In the genomic region with DNA sequence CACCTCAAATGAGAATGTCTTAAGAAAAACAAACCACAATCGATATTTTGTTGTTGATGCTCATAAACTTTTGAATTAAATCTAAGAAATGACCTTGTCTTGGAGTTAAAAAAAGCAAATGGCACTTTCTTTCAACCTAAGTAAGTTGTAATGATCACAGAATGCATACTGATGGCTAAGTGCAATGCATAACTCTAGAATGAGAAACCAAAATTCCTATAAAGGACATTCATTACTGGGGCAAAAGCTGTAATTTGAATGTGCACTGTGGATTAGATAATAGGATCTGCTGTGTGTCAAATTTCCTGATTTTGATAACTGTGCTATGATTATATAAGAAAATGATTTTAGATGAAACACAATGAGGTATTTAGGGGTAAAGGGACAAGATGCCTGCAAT, we compare ENCODE assay signal across 23 cellular contexts. TPM values are rescaled to one million over a fixed set of nuclear protein-coding genes. Genes with fewer than 3 reads are reported as not detected.
DNase-seq lines count a peak whose midpoint lies in the region; FAIRE-seq and TF ChIP-seq lines count a peak whose summit lies in the region.
"Had no signal": no experiment of that assay in that cellular context is flagged by ENCODE, and none has a peak within 500 bp of the region (broad histone marks: within the 10 kb centered on the region; RNA-seq: fewer than 3 reads in every experiment).

No MANE protein-coding gene starts in this region.

- WGBS in smooth muscle cell (ENCODE audit: low lambda C conversion rate), result 100% methylated on average over 1 of the region's 1 CpG
- 91 to 93% methylated on average over 1 of the region's 1 CpG for WGBS in endodermal cell (ENCODE audit: insufficient coverage in 1 of 2, insufficient read length in 1 of 2), 2 experiments
- 29 to 47% methylated on average over 1 of the region's 1 CpG for WGBS in sigmoid colon, 2 donors

- H3K4me1 Mint-ChIP-seq in activated naive CD4-positive, alpha-beta T cell treated with anti-CD3 and anti-CD28 coated beads for 36 hours (ENCODE audit: low read depth), result peaks cover 89% of the 10 kb centered on the region
- peaks cover 56% of the 10 kb centered on the region for H3K4me1 Mint-ChIP-seq in activated naive CD4-positive, alpha-beta T cell treated with anti-CD3 and anti-CD28 coated beads, Interleukin-2, amount 10 ng/mL, durations not matched to agents 7 days and 5 days
- peaks cover 64% of the 10 kb centered on the region for H3K4me1 Mint-ChIP-seq in HFFc6 (ENCODE audit: low read depth)
- peaks cover 52% of the 10 kb centered on the region for H3K4me1 Mint-ChIP-seq in astrocyte (ENCODE audit: low read depth, unreplicated experiment)
- H3K4me1 Mint-ChIP-seq in endodermal cell, result peaks cover 30% of the 10 kb centered on the region

- TF ChIP-seq CTCF in HFFc6 (IDR thresholded peaks at IDR 0.05), result no peak
- TF ChIP-seq CTCF in astrocyte (IDR thresholded peaks at IDR 0.05; ENCODE audit: insufficient read depth, low read depth, low read length), result no peak
- TF ChIP-seq CTCF in smooth muscle cell (IDR thresholded peaks at IDR 0.05; ENCODE audit: borderline replicate concordance, insufficient read depth, poor library complexity, severe bottlenecking), result no peak
- TF ChIP-seq CTCF in endodermal cell (conservative IDR thresholded peaks at IDR 0.05), result no peak
- no peak for TF ChIP-seq CTCF in sigmoid colon (IDR thresholded peaks at IDR 0.05)

- TF ChIP-seq EP300 in sigmoid colon (IDR thresholded peaks at IDR 0.05), result no peak

- DNase-seq in activated naive CD4-positive, alpha-beta T cell treated with anti-CD3 and anti-CD28 coated beads for 36 hours, result no peak
- DNase-seq in activated naive CD4-positive, alpha-beta T cell treated with anti-CD3 and anti-CD28 coated beads, Interleukin-2, amount 10 ng/mL, durations not matched to agents 7 days and 5 days, result no peak
- DNase-seq in HFFc6, result no peak
- DNase-seq in astrocyte (ENCODE audit: low read depth), result peak; percentile 40
- no peak for DNase-seq in smooth muscle cell (lab: John Stamatoyannopoulos, UW; ENCODE audit: unreplicated experiment)
- no peak for DNase-seq in endodermal cell
- no peak for DNase-seq in frontal cortex (ENCODE audit: low spot score in 2 of 2)
- no peak for DNase-seq in sigmoid colon
- DNase-seq: activated CD4-positive, CD25-positive, alpha-beta regulatory T cell treated with anti-CD3 and anti-CD28 coated beads, Interleukin-2, amount 50 U/mL, for 72 hours; activated naive CD4-positive, alpha-beta T cell; DMS79 treated with DMSO at 0.1 percent for 48 hours; effector CD8-positive, alpha-beta T cell; glutamatergic neuron; HCEC 1CT; left colon; natural killer cell; NCI-H524; RPMI8226; stimulated activated CD4-positive, alpha-beta T cell treated with anti-CD3 and anti-CD28 coated beads, Interleukin-1b, Interleukin-23, amount 100 ng/mL, for 48 hours; stimulated activated naive CD4-positive, alpha-beta T cell; transverse colon had no signal

- H3K9ac ChIP-seq in astrocyte (ENCODE audit: low read length) (no peak overlapping the region), smooth muscle cell (ENCODE audit: low read depth) (no peak overlapping the region), endodermal cell (ENCODE audit: extremely low read depth, low read length, poor library complexity, severe bottlenecking) (no peak overlapping the region)
- H3K9ac ChIP-seq: parathyroid adenoma had no signal

- H3K27ac ChIP-seq in astrocyte (ENCODE audit: low read depth, low read length) (no peak overlapping the region), smooth muscle cell (ENCODE audit: low read depth) (peak overlapping the region; percentile 10), endodermal cell (ENCODE audit: low read depth, low read length) (no peak overlapping the region), sigmoid colon (no peak overlapping the region)
- H3K27ac ChIP-seq: parathyroid adenoma had no signal

- TF ChIP-seq POLR2A in sigmoid colon (IDR thresholded peaks at IDR 0.05), result no peak

- intact Hi-C loops in activated naive CD4-positive, alpha-beta T cell treated with anti-CD3 and anti-CD28 coated beads for 36 hours (cut with micrococcal nuclease), result no loop called here
- intact Hi-C loops in sigmoid colon (cut with DNase I), result no loop called here

- no peaks in the 10 kb centered on the region for H3K9me3 Mint-ChIP-seq in activated naive CD4-positive, alpha-beta T cell treated with anti-CD3 and anti-CD28 coated beads for 36 hours
- no peaks in the 10 kb centered on the region for H3K9me3 Mint-ChIP-seq in activated naive CD4-positive, alpha-beta T cell treated with anti-CD3 and anti-CD28 coated beads, Interleukin-2, amount 10 ng/mL, durations not matched to agents 7 days and 5 days
- H3K9me3 Mint-ChIP-seq in HFFc6 (no peaks in the 10 kb centered on the region), astrocyte (ENCODE audit: unreplicated experiment) (no peaks in the 10 kb centered on the region), endodermal cell (no peaks in the 10 kb centered on the region)
- H3K9me3 Mint-ChIP-seq: natural killer cell had no signal

- H3K36me3 Mint-ChIP-seq in activated naive CD4-positive, alpha-beta T cell treated with anti-CD3 and anti-CD28 coated beads for 36 hours (ENCODE audit: low read depth), result peaks cover 68% of the 10 kb centered on the region
- H3K36me3 Mint-ChIP-seq in activated naive CD4-positive, alpha-beta T cell treated with anti-CD3 and anti-CD28 coated beads, Interleukin-2, amount 10 ng/mL, durations not matched to agents 7 days and 5 days, result peaks cover 33% of the 10 kb centered on the region
- H3K36me3 Mint-ChIP-seq in HFFc6 (ENCODE audit: low read depth) (peaks cover 20% of the 10 kb centered on the region), astrocyte (ENCODE audit: low read depth, unreplicated experiment) (peaks cover 12% of the 10 kb centered on the region), endodermal cell (ENCODE audit: low read depth) (peaks cover 2% of the 10 kb centered on the region)
- H3K36me3 Mint-ChIP-seq: natural killer cell had no signal

- CTCF ChIA-PET in activated naive CD4-positive, alpha-beta T cell treated with anti-CD3 and anti-CD28 coated beads for 36 hours (lab: Charles Lee), result no interaction called here
- CTCF ChIA-PET in activated naive CD4-positive, alpha-beta T cell treated with anti-CD3 and anti-CD28 coated beads, Interleukin-2, amount 10 ng/mL, durations not matched to agents 7 days and 5 days (lab: Charles Lee), result no interaction called here

- H3K4me3 ChIP-seq in astrocyte (ENCODE audit: insufficient read depth, low read depth, low read length) (no peak overlapping the region), smooth muscle cell (no peak overlapping the region), endodermal cell (ENCODE audit: low read length) (no peak overlapping the region), sigmoid colon (no peak overlapping the region)
- H3K4me3 ChIP-seq: transverse colon had no signal

- H3K27ac Mint-ChIP-seq in activated naive CD4-positive, alpha-beta T cell treated with anti-CD3 and anti-CD28 coated beads for 36 hours, result peak overlapping the region; percentile 37
- no peak overlapping the region for H3K27ac Mint-ChIP-seq in activated naive CD4-positive, alpha-beta T cell treated with anti-CD3 and anti-CD28 coated beads, Interleukin-2, amount 10 ng/mL, durations not matched to agents 7 days and 5 days
- H3K27ac Mint-ChIP-seq in HFFc6 (0 out of 2 replicates have a peak overlapping the region, but pooled peaks have one; percentile 8), astrocyte (ENCODE audit: unreplicated experiment) (no peak overlapping the region), endodermal cell (no peak overlapping the region)

- H3K4me2 ChIP-seq in astrocyte (ENCODE audit: low read length), result no peak overlapping the region
- no peak overlapping the region for H3K4me2 ChIP-seq in smooth muscle cell

- H4K20me1 ChIP-seq in astrocyte (ENCODE audit: insufficient read depth, low read length) (peaks cover 80% of the 10 kb centered on the region), smooth muscle cell (ENCODE audit: low read depth) (peaks cover 98% of the 10 kb centered on the region)

- H3F3A ChIP-seq in smooth muscle cell (ENCODE audit: low read depth), result peaks cover 2% of the 10 kb centered on the region

- peaks cover 93% of the 10 kb centered on the region for H3K79me2 ChIP-seq in astrocyte (ENCODE audit: insufficient read depth, low read length)
- H3K79me2 ChIP-seq in smooth muscle cell (ENCODE audit: low read depth), result peaks cover 96% of the 10 kb centered on the region

- no peaks in the 10 kb centered on the region for H3K27me3 ChIP-seq in astrocyte (ENCODE audit: insufficient read depth, low read length)
- H3K27me3 ChIP-seq in smooth muscle cell (ENCODE audit: low read depth), result no peaks in the 10 kb centered on the region
- no peaks in the 10 kb centered on the region for H3K27me3 ChIP-seq in endodermal cell (ENCODE audit: control insufficient read depth, insufficient read depth, low read length, poor library complexity, severe bottlenecking)
- no peaks in the 10 kb centered on the region for H3K27me3 ChIP-seq in sigmoid colon
- H3K27me3 ChIP-seq: transverse colon had no signal

- no peak for FAIRE-seq in astrocyte (lab: Jason Lieb, UNC)
- no peak for FAIRE-seq in frontal cortex (lab: Jason Lieb, UNC)

- no peaks in the 10 kb centered on the region for H3K27me3 Mint-ChIP-seq in activated naive CD4-positive, alpha-beta T cell treated with anti-CD3 and anti-CD28 coated beads for 36 hours (ENCODE audit: low read depth)
- no peaks in the 10 kb centered on the region for H3K27me3 Mint-ChIP-seq in activated naive CD4-positive, alpha-beta T cell treated with anti-CD3 and anti-CD28 coated beads, Interleukin-2, amount 10 ng/mL, durations not matched to agents 7 days and 5 days
- no peaks in the 10 kb centered on the region; the same call in 1 of the 2 replicates for H3K27me3 Mint-ChIP-seq in HFFc6 (ENCODE audit: insufficient read depth)
- no peaks in the 10 kb centered on the region for H3K27me3 Mint-ChIP-seq in astrocyte (ENCODE audit: low read depth, unreplicated experiment)
- H3K27me3 Mint-ChIP-seq in endodermal cell (ENCODE audit: insufficient read depth), result no peaks in the 10 kb centered on the region

- no peak overlapping the region for H3K4me3 Mint-ChIP-seq in activated naive CD4-positive, alpha-beta T cell treated with anti-CD3 and anti-CD28 coated beads for 36 hours
- no peak overlapping the region for H3K4me3 Mint-ChIP-seq in activated naive CD4-positive, alpha-beta T cell treated with anti-CD3 and anti-CD28 coated beads, Interleukin-2, amount 10 ng/mL, durations not matched to agents 7 days and 5 days
- no peak overlapping the region for H3K4me3 Mint-ChIP-seq in HFFc6
- no peak overlapping the region for H3K4me3 Mint-ChIP-seq in astrocyte (ENCODE audit: unreplicated experiment)
- H3K4me3 Mint-ChIP-seq in endodermal cell, result no peak overlapping the region
- H3K4me3 Mint-ChIP-seq: natural killer cell had no signal

- no peaks in the 10 kb centered on the region for H3K9me3 ChIP-seq in astrocyte (ENCODE audit: insufficient read depth, low read depth, low read length)
- H3K9me3 ChIP-seq in smooth muscle cell (replicated peaks; ENCODE audit: low read depth), result no peaks in the 10 kb centered on the region
- H3K9me3 ChIP-seq in endodermal cell (ENCODE audit: control insufficient read depth, low read length), result no peaks in the 10 kb centered on the region
- H3K9me3 ChIP-seq in sigmoid colon, result no peaks in the 10 kb centered on the region
- H3K9me3 ChIP-seq: transverse colon had no signal

- H3K4me1 ChIP-seq in astrocyte (ENCODE audit: insufficient read depth, low read length) (peaks cover 11% of the 10 kb centered on the region), smooth muscle cell (ENCODE audit: low read depth) (peaks cover 13% of the 10 kb centered on the region), endodermal cell (ENCODE audit: control insufficient read depth, insufficient read depth, low read length) (no peaks in the 10 kb centered on the region), sigmoid colon (peaks cover 0 to 63% (median 47%) of the 10 kb centered on the region in 4 donors)

- H2AFZ ChIP-seq in astrocyte (ENCODE audit: low read depth, low read length), result no peak overlapping the region
- H2AFZ ChIP-seq in smooth muscle cell (ENCODE audit: low read depth), result no peak overlapping the region
- H2AFZ ChIP-seq: parathyroid adenoma had no signal

- H3K36me3 ChIP-seq in astrocyte (ENCODE audit: insufficient read depth, low read length), result no peaks in the 10 kb centered on the region
- H3K36me3 ChIP-seq in smooth muscle cell (ENCODE audit: low read depth), result no peaks in the 10 kb centered on the region
- H3K36me3 ChIP-seq in endodermal cell (ENCODE audit: control insufficient read depth, insufficient read depth, low read length), result no peaks in the 10 kb centered on the region
- no peaks in the 10 kb centered on the region for H3K36me3 ChIP-seq in sigmoid colon
- H3K36me3 ChIP-seq: transverse colon had no signal

RNA-seq across cellular contexts. Expression of gene SIAH2, which starts 14.3 kb away (rescaled TPM):
- 10 to 100 TPM; 67.1 to 68.8 TPM for total RNA-seq in activated naive CD4-positive, alpha-beta T cell treated with anti-CD3 and anti-CD28 coated beads for 36 hours
- total RNA-seq in HFFc6 (2021; fragmentation: NEBNext Ultra II Directional; extraction: Animal tissue kit (Norgen Biotek cat#: 25700)), result 10 to 100 TPM; 14.6 to 18.2 (median 15.9) TPM
- total RNA-seq in astrocyte (39.3 and 46.2 TPM in 2 replicates), smooth muscle cell (38.1 and 43.9 TPM in 2 replicates), endodermal cell (10 to 100 TPM; 15.6 to 19.2 TPM), frontal cortex (22.8 TPM), sigmoid colon (10 to 100 TPM; 21.2 to 35.0 (median 24.5) TPM)
- polyA plus RNA-seq in smooth muscle cell (44.9 and 45.8 TPM in 2 replicates), sigmoid colon (10 to 100 TPM; 12.0 to 19.1 (median 15.0) TPM)
- polyA plus RNA-seq in endodermal cell (2013, experiment 1 of 2), result 14.4 TPM
- 12.8 TPM for polyA plus RNA-seq in endodermal cell (2013, experiment 2 of 2)

RNA-seq across cellular contexts. Expression of gene ERICH6, which starts 44.9 kb away (rescaled TPM):
- not detected for total RNA-seq in activated naive CD4-positive, alpha-beta T cell treated with anti-CD3 and anti-CD28 coated beads for 36 hours
- under 1 TPM in 1 of 6 experiments, not detected in 5; 0.30 TPM for total RNA-seq in HFFc6 (2021; fragmentation: NEBNext Ultra II Directional; extraction: Animal tissue kit (Norgen Biotek cat#: 25700))
- total RNA-seq in astrocyte, result 0.09 TPM in 1 of 2 replicates, not detected in the other
- total RNA-seq in smooth muscle cell, result not detected in 2 replicates
- 0.38 TPM in 1 of 2 replicates, not detected in the other for polyA plus RNA-seq in smooth muscle cell
- under 1 TPM in 1 of 2 donors, not detected in 1; 0.42 TPM for total RNA-seq in endodermal cell
- not detected for polyA plus RNA-seq in endodermal cell (2013, experiment 1 of 2)
- polyA plus RNA-seq in endodermal cell (2013, experiment 2 of 2), result not detected
- total RNA-seq in frontal cortex, result under 0.01 TPM
- total RNA-seq in sigmoid colon, result not detected
- polyA plus RNA-seq in sigmoid colon, result not detected
- total RNA-seq: left colon, M059J, transverse colon had no signal

Comparison
In these comparisons a context has a peak if more than half of its experiments do, and no peak if none do; other contexts are left out.
1. H3K27ac Mint-ChIP-seq: peak in activated naive CD4-positive, alpha-beta T cell treated with anti-CD3 and anti-CD28 coated beads for 36 hours (single experiment) and HFFc6 (single experiment); none in activated naive CD4-positive, alpha-beta T cell treated with anti-CD3 and anti-CD28 coated beads, Interleukin-2, amount 10 ng/mL, durations not matched to agents 7 days and 5 days (single experiment), astrocyte (single experiment) and endodermal cell (single experiment).